ENCODE assay signal across 18 cellular contexts in the genomic region with DNA sequence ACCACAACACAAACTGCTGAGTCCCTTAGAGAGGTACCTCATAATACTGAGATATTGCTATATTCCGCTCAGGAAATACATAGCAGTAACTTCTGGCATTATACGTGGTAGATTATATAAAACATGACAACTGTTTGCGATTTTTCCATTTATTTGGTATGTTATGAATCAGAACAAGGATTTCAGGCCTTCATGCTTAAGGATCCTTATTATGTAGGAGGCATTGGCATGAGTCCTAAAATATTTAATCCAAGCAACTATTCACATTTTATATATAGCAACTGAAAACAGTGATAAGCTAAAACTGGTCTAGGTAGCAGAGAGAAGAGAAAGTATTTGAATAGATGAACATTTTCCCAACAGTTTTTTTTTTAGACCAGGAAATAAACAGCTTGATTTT.
DNase-seq lines count a peak whose midpoint lies in the region; ATAC-seq, FAIRE-seq and TF ChIP-seq lines count a peak whose summit lies in the region.
"Had no signal": no experiment of that assay in that cellular context is flagged by ENCODE, and none has a peak within 500 bp of the region (broad histone marks: within the 10 kb centered on the region; RNA-seq: fewer than 3 reads in every experiment).

No MANE protein-coding gene starts in this region.

- no peaks in the 10 kb centered on the region for H3K4me1 Mint-ChIP-seq in activated CD8-positive, alpha-beta memory T cell treated with anti-CD3 and anti-CD28 coated beads, Interleukin-2, amount 10 ng/mL, durations not matched to agents 7 days and 5 days

- CTCF ChIA-PET in K562 (lab: Yijun Ruan, JAX; ENCODE audit: low intra/inter-chr PET ratio) = no interaction called here
- CTCF ChIA-PET in activated CD8-positive, alpha-beta memory T cell treated with anti-CD3 and anti-CD28 coated beads, Interleukin-2, amount 10 ng/mL, durations not matched to agents 7 days and 5 days (lab: Charles Lee) = no interaction called here

- H3K79me2 ChIP-seq in K562 (ENCODE audit: control insufficient read depth, insufficient read depth, low read length) = peaks cover 20% of the 10 kb centered on the region

- in situ Hi-C loops in K562 (cut with MboI) = no loop called here

- peak overlapping the region; percentile 87 for H2AFZ ChIP-seq in K562 (ENCODE audit: low read depth, low read length)

- no peaks in the 10 kb centered on the region for H4K20me1 ChIP-seq in K562 (replicated peaks; ENCODE audit: control insufficient read depth, insufficient read depth, low read length)

- H3K9me3 ChIP-seq in cardiac muscle cell (ENCODE audit: low read depth) (no peaks in the 10 kb centered on the region), K562 (replicated peaks; ENCODE audit: control insufficient read depth, insufficient read depth, low read depth, low read length) (no peaks in the 10 kb centered on the region), stomach smooth muscle (ENCODE audit: control insufficient read depth in 2 of 2, low read length in 2 of 2) (no peaks in the 10 kb centered on the region)

- POLR2A ChIA-PET in K562 (lab: Yijun Ruan, JAX) = interaction anchor here (0.9 to 2.7 kb wide), 8 partner anchors 10 to 74 kb away, joined by 3 to 20 read pairs (median 3); no protein-coding TSS in a partner anchor

- peak overlapping the region; percentile 15 for H3K27ac ChIP-seq in cardiac muscle cell
- H3K27ac ChIP-seq in K562 (ENCODE audit: extremely low read depth, low read depth, low read length) = no peak overlapping the region
- H3K27ac ChIP-seq in stomach smooth muscle (ENCODE audit: low read length) = peak overlapping the region; percentile 4
- H3K27ac ChIP-seq: HL-60, KMS-11 had no signal

- no peak for ATAC-seq in left cardiac atrium
- ATAC-seq in K562 = no peak
- ATAC-seq in activated CD8-positive, alpha-beta memory T cell treated with anti-CD3 and anti-CD28 coated beads, Interleukin-2, amount 10 ng/mL, durations not matched to agents 7 days and 5 days = no peak
- ATAC-seq: PC-3 had no signal

- no peaks in the 10 kb centered on the region for H3K36me3 ChIP-seq in cardiac muscle cell
- no peaks in the 10 kb centered on the region for H3K36me3 ChIP-seq in K562 (ENCODE audit: control insufficient read depth, insufficient read depth, low read length)
- H3K36me3 ChIP-seq in stomach smooth muscle (ENCODE audit: control insufficient read depth in 2 of 2, insufficient read depth in 2 of 2, low read length in 2 of 2) = no peaks in the 10 kb centered on the region

- no peak for TF ChIP-seq EP300 in K562 (IDR thresholded peaks at IDR 0.05; ENCODE audit: low read length)

- TF ChIP-seq POLR2A in K562 (conservative IDR thresholded peaks at IDR 0.05) = no peak

- TF ChIP-seq RAD21 in K562 (CRISPR knock-in tag; conservative IDR thresholded peaks at IDR 0.05 in 1 of 2, IDR thresholded peaks at IDR 0.05 in 1 of 2) = no peak

- H3K9ac ChIP-seq in K562 (ENCODE audit: insufficient read depth in 1 of 2, low read depth in 2 of 2, low read length in 2 of 2) = no peak overlapping the region
- no peak overlapping the region for H3K9ac ChIP-seq in stomach smooth muscle (ENCODE audit: low read length in 2 of 2)
- H3K9ac ChIP-seq: KMS-11 had no signal

- H3K4me3 ChIP-seq in cardiac muscle cell (no peak overlapping the region), K562 (no peak overlapping the region), fibroblast of the aortic adventitia (ENCODE audit: low read depth, low read length) (no peak overlapping the region), stomach smooth muscle (ENCODE audit: low read length in 2 of 2) (peak overlapping the region in 1 of 2 donors; percentile 10)

- no peaks in the 10 kb centered on the region for H3K9me3 Mint-ChIP-seq in activated CD8-positive, alpha-beta memory T cell treated with anti-CD3 and anti-CD28 coated beads, Interleukin-2, amount 10 ng/mL, durations not matched to agents 7 days and 5 days (ENCODE audit: low read depth)

- TF ChIP-seq CTCF in cardiac muscle cell (IDR thresholded peaks at IDR 0.05; ENCODE audit: low read depth, low read length) = no peak
- TF ChIP-seq CTCF in K562 (IDR thresholded peaks at IDR 0.05 in 2 of 3, conservative IDR thresholded peaks at IDR 0.05 in 1 of 3; ENCODE audit: insufficient read depth in 2 of 3, low read depth in 1 of 3, low read length in 3 of 3) = no peak
- TF ChIP-seq CTCF in fibroblast of the aortic adventitia (IDR thresholded peaks at IDR 0.05; ENCODE audit: insufficient read depth, low read length) = no peak

- peaks cover 2% of the 10 kb centered on the region for H3K27me3 Mint-ChIP-seq in activated CD8-positive, alpha-beta memory T cell treated with anti-CD3 and anti-CD28 coated beads, Interleukin-2, amount 10 ng/mL, durations not matched to agents 7 days and 5 days

- intact Hi-C loops in left cardiac atrium (cut with DNase I) (no loop called here), K562 (cut with micrococcal nuclease) (loop anchor here (10.0 kb wide), 1 partner anchor 491 kb away; no protein-coding TSS in a partner anchor)

- no peak overlapping the region for H3K4me2 ChIP-seq in K562 (ENCODE audit: insufficient read depth, low read length)
- H3K4me2 ChIP-seq: KMS-11 had no signal

- no peak overlapping the region for H3K27ac Mint-ChIP-seq in activated CD8-positive, alpha-beta memory T cell treated with anti-CD3 and anti-CD28 coated beads, Interleukin-2, amount 10 ng/mL, durations not matched to agents 7 days and 5 days

- no peaks in the 10 kb centered on the region for H3K36me3 Mint-ChIP-seq in activated CD8-positive, alpha-beta memory T cell treated with anti-CD3 and anti-CD28 coated beads, Interleukin-2, amount 10 ng/mL, durations not matched to agents 7 days and 5 days

- DNase-seq in cardiac muscle cell (ENCODE audit: low read depth in 1 of 2, low spot score in 1 of 2) = peak in 1 of 2 donors; percentile 43
- no peak for DNase-seq in left cardiac atrium
- no peak for DNase-seq in K562 (ENCODE audit: extremely low read depth in 1 of 4, low spot score in 3 of 4)
- peak; percentile 54 for DNase-seq in fibroblast of the aortic adventitia (ENCODE audit: low read depth)
- no peak for DNase-seq in midbrain (lab: John Stamatoyannopoulos, UW)
- DNase-seq in activated CD8-positive, alpha-beta memory T cell treated with anti-CD3 and anti-CD28 coated beads, Interleukin-2, amount 10 ng/mL, durations not matched to agents 7 days and 5 days = no peak
- DNase-seq in HuH-7 (ENCODE audit: low spot score) = no peak
- DNase-seq: 8988T; C1 segment of cervical spinal cord; NCI-H1092; NCI-H2107; NCI-H226; NCI-H526 treated with DMSO at 0.1 percent for 48 hours; NK-92 treated with Interleukin-12 subunit alpha and Interleukin-12 subunit beta, amount 100 ng/mL, for 24 hours; PC-3 had no signal

- no peaks in the 10 kb centered on the region for H3K27me3 ChIP-seq in cardiac muscle cell
- no peaks in the 10 kb centered on the region for H3K27me3 ChIP-seq in K562 (ENCODE audit: control insufficient read depth in 2 of 2, insufficient read depth in 2 of 2, low read length in 2 of 2)
- no peaks in the 10 kb centered on the region for H3K27me3 ChIP-seq in stomach smooth muscle (ENCODE audit: control insufficient read depth in 1 of 2, insufficient read depth in 2 of 2, low read length in 2 of 2)

- H3K9me1 ChIP-seq in K562 (ENCODE audit: control insufficient read depth, insufficient read depth, low read length) = no peaks in the 10 kb centered on the region

- no peak for FAIRE-seq in K562 (lab: Jason Lieb, UNC)

- no TSS peak for BruUV-seq in K562 (replicated peaks; lab: Mats Ljungman, UMichigan)

- no peak overlapping the region for H3K4me3 Mint-ChIP-seq in activated CD8-positive, alpha-beta memory T cell treated with anti-CD3 and anti-CD28 coated beads, Interleukin-2, amount 10 ng/mL, durations not matched to agents 7 days and 5 days

- H3K4me1 ChIP-seq in cardiac muscle cell (ENCODE audit: low read depth) = peaks cover 71% of the 10 kb centered on the region
- H3K4me1 ChIP-seq in K562 (replicated peaks in 1 of 2; ENCODE audit: control insufficient read depth in 2 of 2, insufficient read depth in 2 of 2, low read length in 2 of 2) = peaks cover 0 to 38% of the 10 kb centered on the region in 2 experiments; a peak in 4 of 5 replicates
- peaks cover 2% of the 10 kb centered on the region for H3K4me1 ChIP-seq in stomach smooth muscle (ENCODE audit: control insufficient read depth, insufficient read depth, low read length)

- 53% methylated on average over 3 of the region's 3 CpGs for WGBS in K562 (ENCODE audit: insufficient coverage, low coverage, missing lambda C conversion rate)

TF ChIP-seq in K562, 482 proteins besides CTCF, POLR2A, EP300 and RAD21:
- TF ChIP-seq NFE2L1 (tag; IDR thresholded peaks at IDR 0.05; ENCODE audit: borderline replicate concordance, low read depth) (no peak), RBM39 (optimal IDR thresholded peaks at IDR 0.05; ENCODE audit: low read depth, low read length) (no peak), NR2C2 (CRISPR knock-in tag; IDR thresholded peaks at IDR 0.05) (no peak), NR2C2 (tag; IDR thresholded peaks at IDR 0.05) (no peak), KDM1A (IDR thresholded peaks at IDR 0.05) (no peak), CC2D1A (IDR thresholded peaks at IDR 0.05) (no peak)
